ENCODE assay signal across 1 cellular context in genomic region chr1:94961582-94961981, GRCh38.
A peak's percentile ranks its signal among the peaks of the same experiment; 100 is the strongest.
TF ChIP-seq lines count a peak whose summit lies in the region.

No MANE protein-coding gene starts in this region.

TF ChIP-seq in HepG2, 621 proteins besides CTCF, POLR2A, EP300 and RAD21 (continued from another document):
- TF ChIP-seq, protein P1, sequence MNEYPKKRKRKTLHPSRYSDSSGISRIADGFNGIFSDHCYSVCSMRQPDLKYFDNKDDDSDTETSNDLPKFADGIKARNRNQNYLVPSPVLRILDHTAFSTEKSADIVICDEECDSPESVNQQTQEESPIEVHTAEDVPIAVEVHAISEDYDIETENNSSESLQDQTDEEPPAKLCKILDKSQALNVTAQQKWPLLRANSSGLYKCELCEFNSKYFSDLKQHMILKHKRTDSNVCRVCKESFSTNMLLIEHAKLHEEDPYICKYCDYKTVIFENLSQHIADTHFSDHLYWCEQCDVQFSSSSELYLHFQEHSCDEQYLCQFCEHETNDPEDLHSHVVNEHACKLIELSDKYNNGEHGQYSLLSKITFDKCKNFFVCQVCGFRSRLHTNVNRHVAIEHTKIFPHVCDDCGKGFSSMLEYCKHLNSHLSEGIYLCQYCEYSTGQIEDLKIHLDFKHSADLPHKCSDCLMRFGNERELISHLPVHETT (CRISPR knock-in tag; conservative IDR thresholded peaks at IDR 0.05) = no peak
- TF ChIP-seq KLF15 (CRISPR knock-in tag; IDR thresholded peaks at IDR 0.05; ENCODE audit: borderline replicate concordance) (no peak), SMC3 (IDR thresholded peaks at IDR 0.05; ENCODE audit: low read length) (no peak), NR2F6 (IDR thresholded peaks at IDR 0.05) (peak; percentile 99), NR2F6 (CRISPR knock-in tag; IDR thresholded peaks at IDR 0.05) (peak; percentile 96), ZBTB49 (CRISPR knock-in tag; IDR thresholded peaks at IDR 0.05; ENCODE audit: borderline replicate concordance) (no peak), TMF1 (CRISPR knock-in tag; IDR thresholded peaks at IDR 0.05; ENCODE audit: low read depth) (no peak), ZNF143 (CRISPR knock-in tag; IDR thresholded peaks at IDR 0.05) (no peak), FLYWCH1 (CRISPR knock-in tag; IDR thresholded peaks at IDR 0.05) (no peak), CCDC6 (CRISPR knock-in tag; IDR thresholded peaks at IDR 0.05) (no peak), MAF1 (CRISPR knock-in tag; IDR thresholded peaks at IDR 0.05; ENCODE audit: borderline replicate concordance) (no peak), KDM5A (IDR thresholded peaks at IDR 0.05; ENCODE audit: borderline replicate concordance, low read length) (no peak), ZMAT3 (CRISPR knock-in tag; conservative IDR thresholded peaks at IDR 0.05) (no peak), SOX6 (IDR thresholded peaks at IDR 0.05) (no peak), SOX6 (CRISPR knock-in tag; IDR thresholded peaks at IDR 0.05) (peak; percentile 67; the same call in 1 of the 2 replicates), MYNN (CRISPR knock-in tag; IDR thresholded peaks at IDR 0.05; ENCODE audit: low read depth) (no peak), GPN1 (CRISPR knock-in tag; IDR thresholded peaks at IDR 0.05; ENCODE audit: borderline replicate concordance) (no peak), NBN (conservative IDR thresholded peaks at IDR 0.05) (no peak), ZNF605 (CRISPR knock-in tag; IDR thresholded peaks at IDR 0.05) (no peak), ZFX (CRISPR knock-in tag; IDR thresholded peaks at IDR 0.05; ENCODE audit: low read depth) (no peak), MEIS2 (CRISPR knock-in tag; IDR thresholded peaks at IDR 0.05) (no peak), ZNF619 (CRISPR knock-in tag; IDR thresholded peaks at IDR 0.05) (no peak), TIGD3 (CRISPR knock-in tag; IDR thresholded peaks at IDR 0.05; ENCODE audit: borderline replicate concordance) (no peak), TRIM22 (IDR thresholded peaks at IDR 0.05) (no peak), ZNF451 (CRISPR knock-in tag; IDR thresholded peaks at IDR 0.05) (no peak), MBNL3 (CRISPR knock-in tag; conservative IDR thresholded peaks at IDR 0.05) (no peak), ZFP90 (CRISPR knock-in tag; IDR thresholded peaks at IDR 0.05; ENCODE audit: borderline replicate concordance) (no peak), RFX3 (CRISPR knock-in tag; IDR thresholded peaks at IDR 0.05) (no peak), ZNF17 (CRISPR knock-in tag; IDR thresholded peaks at IDR 0.05) (no peak), DBP (CRISPR knock-in tag; IDR thresholded peaks at IDR 0.05; ENCODE audit: not compliant biosample characterization) (no peak)
- TF ChIP-seq, protein P2, sequence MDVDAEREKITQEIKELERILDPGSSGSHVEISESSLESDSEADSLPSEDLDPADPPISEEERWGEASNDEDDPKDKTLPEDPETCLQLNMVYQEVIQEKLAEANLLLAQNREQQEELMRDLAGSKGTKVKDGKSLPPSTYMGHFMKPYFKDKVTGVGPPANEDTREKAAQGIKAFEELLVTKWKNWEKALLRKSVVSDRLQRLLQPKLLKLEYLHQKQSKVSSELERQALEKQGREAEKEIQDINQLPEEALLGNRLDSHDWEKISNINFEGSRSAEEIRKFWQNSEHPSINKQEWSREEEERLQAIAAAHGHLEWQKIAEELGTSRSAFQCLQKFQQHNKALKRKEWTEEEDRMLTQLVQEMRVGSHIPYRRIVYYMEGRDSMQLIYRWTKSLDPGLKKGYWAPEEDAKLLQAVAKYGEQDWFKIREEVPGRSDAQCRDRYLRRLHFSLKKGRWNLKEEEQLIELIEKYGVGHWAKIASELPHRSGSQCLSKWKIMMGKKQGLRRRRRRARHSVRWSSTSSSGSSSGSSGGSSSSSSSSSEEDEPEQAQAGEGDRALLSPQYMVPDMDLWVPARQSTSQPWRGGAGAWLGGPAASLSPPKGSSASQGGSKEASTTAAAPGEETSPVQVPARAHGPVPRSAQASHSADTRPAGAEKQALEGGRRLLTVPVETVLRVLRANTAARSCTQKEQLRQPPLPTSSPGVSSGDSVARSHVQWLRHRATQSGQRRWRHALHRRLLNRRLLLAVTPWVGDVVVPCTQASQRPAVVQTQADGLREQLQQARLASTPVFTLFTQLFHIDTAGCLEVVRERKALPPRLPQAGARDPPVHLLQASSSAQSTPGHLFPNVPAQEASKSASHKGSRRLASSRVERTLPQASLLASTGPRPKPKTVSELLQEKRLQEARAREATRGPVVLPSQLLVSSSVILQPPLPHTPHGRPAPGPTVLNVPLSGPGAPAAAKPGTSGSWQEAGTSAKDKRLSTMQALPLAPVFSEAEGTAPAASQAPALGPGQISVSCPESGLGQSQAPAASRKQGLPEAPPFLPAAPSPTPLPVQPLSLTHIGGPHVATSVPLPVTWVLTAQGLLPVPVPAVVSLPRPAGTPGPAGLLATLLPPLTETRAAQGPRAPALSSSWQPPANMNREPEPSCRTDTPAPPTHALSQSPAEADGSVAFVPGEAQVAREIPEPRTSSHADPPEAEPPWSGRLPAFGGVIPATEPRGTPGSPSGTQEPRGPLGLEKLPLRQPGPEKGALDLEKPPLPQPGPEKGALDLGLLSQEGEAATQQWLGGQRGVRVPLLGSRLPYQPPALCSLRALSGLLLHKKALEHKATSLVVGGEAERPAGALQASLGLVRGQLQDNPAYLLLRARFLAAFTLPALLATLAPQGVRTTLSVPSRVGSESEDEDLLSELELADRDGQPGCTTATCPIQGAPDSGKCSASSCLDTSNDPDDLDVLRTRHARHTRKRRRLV (CRISPR knock-in tag; IDR thresholded peaks at IDR 0.05) = no peak
- TF ChIP-seq, protein P3, sequence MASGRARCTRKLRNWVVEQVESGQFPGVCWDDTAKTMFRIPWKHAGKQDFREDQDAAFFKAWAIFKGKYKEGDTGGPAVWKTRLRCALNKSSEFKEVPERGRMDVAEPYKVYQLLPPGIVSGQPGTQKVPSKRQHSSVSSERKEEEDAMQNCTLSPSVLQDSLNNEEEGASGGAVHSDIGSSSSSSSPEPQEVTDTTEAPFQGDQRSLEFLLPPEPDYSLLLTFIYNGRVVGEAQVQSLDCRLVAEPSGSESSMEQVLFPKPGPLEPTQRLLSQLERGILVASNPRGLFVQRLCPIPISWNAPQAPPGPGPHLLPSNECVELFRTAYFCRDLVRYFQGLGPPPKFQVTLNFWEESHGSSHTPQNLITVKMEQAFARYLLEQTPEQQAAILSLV (CRISPR knock-in tag; IDR thresholded peaks at IDR 0.05; ENCODE audit: borderline replicate concordance) = no peak
- TF ChIP-seq, protein P4, sequence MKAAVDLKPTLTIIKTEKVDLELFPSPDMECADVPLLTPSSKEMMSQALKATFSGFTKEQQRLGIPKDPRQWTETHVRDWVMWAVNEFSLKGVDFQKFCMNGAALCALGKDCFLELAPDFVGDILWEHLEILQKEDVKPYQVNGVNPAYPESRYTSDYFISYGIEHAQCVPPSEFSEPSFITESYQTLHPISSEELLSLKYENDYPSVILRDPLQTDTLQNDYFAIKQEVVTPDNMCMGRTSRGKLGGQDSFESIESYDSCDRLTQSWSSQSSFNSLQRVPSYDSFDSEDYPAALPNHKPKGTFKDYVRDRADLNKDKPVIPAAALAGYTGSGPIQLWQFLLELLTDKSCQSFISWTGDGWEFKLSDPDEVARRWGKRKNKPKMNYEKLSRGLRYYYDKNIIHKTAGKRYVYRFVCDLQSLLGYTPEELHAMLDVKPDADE (CRISPR knock-in tag; IDR thresholded peaks at IDR 0.05) = no peak
